In genomic region chr5:11385251-11385900, GRCh38 we compare ENCODE assay signal across 11 cellular contexts.
DNase-seq lines count a peak whose midpoint lies in the region; ATAC-seq, FAIRE-seq and TF ChIP-seq lines count a peak whose summit lies in the region.
"Had no signal": no experiment of that assay in that cellular context is flagged by ENCODE, and none has a peak within 500 bp of the region (broad histone marks: within the 10 kb centered on the region; RNA-seq: fewer than 3 reads in every experiment).

No MANE protein-coding gene starts in this region.

- H3K27ac Mint-ChIP-seq in WTC11 (no peak overlapping the region), immature natural killer cell (no peak overlapping the region)

- H3K27me3 Mint-ChIP-seq in WTC11 (ENCODE audit: low read depth), result peaks cover 58% of the 10 kb centered on the region
- H3K27me3 Mint-ChIP-seq in immature natural killer cell (ENCODE audit: low read depth in 3 of 3), result peaks cover 5 to 25% (median 15%) of the 10 kb centered on the region in 3 donors

- POLR2A ChIA-PET in WTC11 (lab: Charles Lee), result interaction anchor here (0.6 to 1.3 kb wide), 3 partner anchors 12 to 85 kb away, joined by 3 to 5 read pairs (median 4); no protein-coding TSS in a partner anchor

- FAIRE-seq in GM19239 (lab: Jason Lieb, UNC), result no peak
- FAIRE-seq: A204.1 had no signal

- DNase-seq in DMS 273 (lab: John Stamatoyannopoulos, UW; ENCODE audit: unreplicated experiment) (peak; percentile 17), DMS 273 treated with DMSO at 0.1 percent for 48 hours (lab: John Stamatoyannopoulos, UW) (no peak), WTC11 (ENCODE audit: low spot score) (peak; percentile 20), immature natural killer cell (no peak), skeletal muscle cell (ENCODE audit: low read depth) (no peak), NCI-H1694 (lab: John Stamatoyannopoulos, UW) (no peak), T-helper 9 cell (no peak), GM19239 (ENCODE audit: insufficient read length, low spot score) (no peak)
- DNase-seq: adrenal gland, foreskin fibroblast had no signal

- H3K36me3 Mint-ChIP-seq in WTC11 (no peaks in the 10 kb centered on the region), immature natural killer cell (peaks cover 3 to 7% (median 3%) of the 10 kb centered on the region in 3 donors)

- H3K4me1 Mint-ChIP-seq in WTC11 (peaks cover 28% of the 10 kb centered on the region), immature natural killer cell (peaks cover 16 to 17% of the 10 kb centered on the region in 2 donors)

- H3K9me3 Mint-ChIP-seq in WTC11 (no peaks in the 10 kb centered on the region), immature natural killer cell (no peaks in the 10 kb centered on the region)

- H3K4me3 ChIP-seq in skeletal muscle cell (ENCODE audit: low read depth, low read length), result peak overlapping the region; percentile 24

- H3K4me3 Mint-ChIP-seq in WTC11 (peak overlapping the region; percentile 73), immature natural killer cell (peak overlapping the region; percentile 10 to 62 (median 59))

- CTCF ChIA-PET in WTC11 (lab: Charles Lee), result interaction anchor here (0.7 to 1.6 kb wide), 5 partner anchors 11 to 638 kb away, joined by 3 to 4 read pairs (median 3); no protein-coding TSS in a partner anchor

- TF ChIP-seq CTCF in WTC11 (IDR thresholded peaks at IDR 0.05), result no peak

- peak; percentile 11 for ATAC-seq in WTC11

TF ChIP-seq in WTC11, 78 proteins besides CTCF, POLR2A, EP300 and RAD21:
- TF ChIP-seq ZSCAN18 (CRISPR knock-in tag; IDR thresholded peaks at IDR 0.05) (no peak), SOX15 (CRISPR knock-in tag; IDR thresholded peaks at IDR 0.05) (no peak)

Comparison
In these comparisons a context has a peak if more than half of its experiments do, and no peak if none do; other contexts are left out.
1. DNase-seq: peak in DMS 273 (single experiment) and WTC11 (single experiment); none in DMS 273 treated with DMSO at 0.1 percent for 48 hours (single experiment), immature natural killer cell (0 of 3), skeletal muscle cell (single experiment), NCI-H1694 (single experiment), T-helper 9 cell (single experiment) and GM19239 (single experiment).